26 cellular contexts compared by ENCODE assay signal in genomic region chr2:235287369-235287722, GRCh38.
DNase-seq lines count a peak whose midpoint lies in the region; ATAC-seq and TF ChIP-seq lines count a peak whose summit lies in the region.
"Had no signal": no experiment of that assay in that cellular context is flagged by ENCODE, and none has a peak within 500 bp of the region (broad histone marks: within the 10 kb centered on the region; RNA-seq: fewer than 3 reads in every experiment).

No MANE protein-coding gene starts in this region.

- in situ Hi-C loops in IMR-90 (cut with MboI; ENCODE audit: low sequenced_read_pairs): no loop called here

- H2BK120ac ChIP-seq in IMR-90 (ENCODE audit: low read depth, low read length): no peak overlapping the region

- H3K14ac ChIP-seq in IMR-90 (replicated peaks; ENCODE audit: low read depth, low read length): no peak overlapping the region

- DNase-seq in IMR-90: peak; percentile 10
- DNase-seq in endodermal cell: no peak
- DNase-seq in left ventricle myocardium superior: peak; percentile 63
- DNase-seq in pons (ENCODE audit: low spot score): peak; percentile 77
- DNase-seq in activated CD4-positive, CD25-positive, alpha-beta regulatory T cell treated with anti-CD3 and anti-CD28 coated beads, Interleukin-2, amount 50 U/mL, for 72 hours: no peak
- no peak for DNase-seq in CD14-positive monocyte (ENCODE audit: low spot score)
- DNase-seq in COR-L47 (lab: John Stamatoyannopoulos, UW): no peak
- no peak for DNase-seq in GM20000 (ENCODE audit: low spot score)
- DNase-seq: ACHN; activated CD4-positive, alpha-beta T cell treated with anti-CD3 and anti-CD28 coated beads, Interleukin-2, amount 10 ng/mL, durations not matched to agents 24 days and 14 days; activated naive CD8-positive, alpha-beta T cell treated with anti-CD3 and anti-CD28 coated beads, Interleukin-2, amount 50 U/mL, for 24 hours; activated T-cell treated with anti-CD3 and anti-CD28 coated beads, Interleukin-2, amount 50 U/mL, for 4 hours; DMS53; kidney glomerular epithelial cell; NCI-H1092; NCI-H187 treated with DMSO at 0.1 percent for 48 hours; NCI-H345; NCI-H748 treated with DMSO at 0.1 percent for 48 hours; stimulated activated CD4-positive, alpha-beta T cell treated with anti-CD3 and anti-CD28 coated beads, Interleukin-2, amount 100 ng/mL, for 24 hours; stomach; T-helper 2 cell; WERI-Rb-1 had no signal

- H3K36me3 ChIP-seq in IMR-90 (ENCODE audit: control insufficient read depth, insufficient read depth, low read length) (no peaks in the 10 kb centered on the region), endodermal cell (ENCODE audit: control insufficient read depth, insufficient read depth, low read length) (no peaks in the 10 kb centered on the region)
- H3K36me3 ChIP-seq: heart left ventricle, neutrophil, stomach, tibial nerve, WERI-Rb-1 had no signal

- H3K27ac ChIP-seq in IMR-90 (ENCODE audit: insufficient read depth, low read length) (no peak overlapping the region), endodermal cell (ENCODE audit: low read depth, low read length) (peak overlapping the region; percentile 21)
- H3K27ac ChIP-seq: neutrophil, stomach, tibial nerve, WERI-Rb-1 had no signal

- H4K5ac ChIP-seq in IMR-90 (ENCODE audit: low read depth, low read length): no peak overlapping the region

- H3K27me3 ChIP-seq in IMR-90 (ENCODE audit: control insufficient read depth, insufficient read depth, low read length) (peaks cover 20% of the 10 kb centered on the region), endodermal cell (ENCODE audit: control insufficient read depth, insufficient read depth, low read length, poor library complexity, severe bottlenecking) (no peaks in the 10 kb centered on the region)
- H3K27me3 ChIP-seq: neutrophil, stomach, tibial nerve had no signal

- H3K56ac ChIP-seq in IMR-90 (ENCODE audit: extremely low read depth, insufficient read depth, low read length): no peak overlapping the region

- no peak for TF ChIP-seq POLR2A in IMR-90 (IDR thresholded peaks at IDR 0.05; ENCODE audit: low read depth, low read length)

- H3K4me3 ChIP-seq in IMR-90 (ENCODE audit: insufficient read depth, low read depth, low read length) (no peak overlapping the region), endodermal cell (ENCODE audit: low read length) (no peak overlapping the region)
- H3K4me3 ChIP-seq: heart left ventricle, stomach, tibial nerve had no signal

- POLR2A ChIA-PET in IMR-90 (lab: Charles Lee; ENCODE audit: unreplicated experiment): interaction anchor here (0.5 kb wide), 1 partner anchor 155 kb away, joined by 15 read pairs; no protein-coding TSS in a partner anchor

- no peak overlapping the region for H4K91ac ChIP-seq in IMR-90 (ENCODE audit: insufficient read depth, low read depth, low read length)

- H2AK5ac ChIP-seq in IMR-90 (ENCODE audit: low read depth, low read length): no peak overlapping the region

- H2BK20ac ChIP-seq in IMR-90 (ENCODE audit: low read depth, low read length): no peak overlapping the region

- ATAC-seq in IMR-90 (ENCODE audit: low read depth) (peak; percentile 42; the same call in 1 of the 2 replicates), left ventricle myocardium superior (peak; percentile 90)
- ATAC-seq: activated naive CD8-positive, alpha-beta T cell treated with anti-CD3 and anti-CD28 coated beads, Interleukin-2, amount 50 U/mL, for 24 hours; activated T-cell treated with anti-CD3 and anti-CD28 coated beads, Interleukin-2, amount 50 U/mL, for 4 hours had no signal

- H3K79me1 ChIP-seq in IMR-90 (ENCODE audit: low read depth in 1 of 2, low read length in 2 of 2): no peaks in the 10 kb centered on the region

- H2AK9ac ChIP-seq in IMR-90 (replicated peaks; ENCODE audit: low read depth, low read length, poor library complexity): no peak overlapping the region

- H3K9ac ChIP-seq in IMR-90 (ENCODE audit: low read depth, low read length) (no peak overlapping the region), endodermal cell (ENCODE audit: extremely low read depth, low read length, poor library complexity, severe bottlenecking) (no peak overlapping the region)

- no peak for TF ChIP-seq RAD21 in IMR-90 (IDR thresholded peaks at IDR 0.05; ENCODE audit: low read length)

- H3K27me3 Mint-ChIP-seq in endodermal cell (ENCODE audit: insufficient read depth) (peaks cover 5% of the 10 kb centered on the region), CD14-positive monocyte (ENCODE audit: low read depth in 3 of 3) (peaks cover 8 to 11% (median 10%) of the 10 kb centered on the region in 3 donors)

- no peak overlapping the region for H3K18ac ChIP-seq in IMR-90 (ENCODE audit: low read depth, low read length)

- no peak overlapping the region for H2BK5ac ChIP-seq in IMR-90 (ENCODE audit: low read depth, low read length, poor library complexity, severe bottlenecking)

- H3K9me3 Mint-ChIP-seq in endodermal cell (no peaks in the 10 kb centered on the region), CD14-positive monocyte (peaks cover 0 to 5% (median 2%) of the 10 kb centered on the region in 7 donors)
- H3K9me3 Mint-ChIP-seq: activated CD4-positive, alpha-beta T cell treated with anti-CD3 and anti-CD28 coated beads, Interleukin-2, amount 10 ng/mL, durations not matched to agents 24 days and 14 days; activated naive CD8-positive, alpha-beta T cell treated with anti-CD3 and anti-CD28 coated beads, Interleukin-2, amount 50 U/mL, for 24 hours; activated T-cell treated with anti-CD3 and anti-CD28 coated beads, Interleukin-2, amount 50 U/mL, for 4 hours; memory B cell had no signal

- H3K27ac Mint-ChIP-seq in endodermal cell (no peak overlapping the region), CD14-positive monocyte (no peak overlapping the region)
- H3K27ac Mint-ChIP-seq: activated CD4-positive, alpha-beta T cell treated with anti-CD3 and anti-CD28 coated beads, Interleukin-2, amount 10 ng/mL, durations not matched to agents 24 days and 14 days; activated naive CD8-positive, alpha-beta T cell treated with anti-CD3 and anti-CD28 coated beads, Interleukin-2, amount 50 U/mL, for 24 hours; memory B cell had no signal

- H3K4me2 ChIP-seq in IMR-90 (ENCODE audit: low read depth, low read length): no peak overlapping the region

- BruUV-seq in IMR-90 (replicated peaks; lab: Mats Ljungman, UMichigan): no TSS peak

- no peaks in the 10 kb centered on the region for H3K4me1 Mint-ChIP-seq in endodermal cell
- H3K4me1 Mint-ChIP-seq in CD14-positive monocyte: no peaks in the 10 kb centered on the region
- H3K4me1 Mint-ChIP-seq: activated CD4-positive, alpha-beta T cell treated with anti-CD3 and anti-CD28 coated beads, Interleukin-2, amount 10 ng/mL, durations not matched to agents 24 days and 14 days; activated naive CD8-positive, alpha-beta T cell treated with anti-CD3 and anti-CD28 coated beads, Interleukin-2, amount 50 U/mL, for 24 hours; memory B cell had no signal

- H2BK15ac ChIP-seq in IMR-90 (ENCODE audit: low read depth, low read length): no peak overlapping the region

- H4K8ac ChIP-seq in IMR-90 (ENCODE audit: low read depth in 2 of 2, low read length in 2 of 2): no peak overlapping the region

- no peaks in the 10 kb centered on the region for H3K9me1 ChIP-seq in IMR-90 (ENCODE audit: insufficient read depth, low read length)

- H3K36me3 Mint-ChIP-seq in endodermal cell (ENCODE audit: low read depth) (no peaks in the 10 kb centered on the region), CD14-positive monocyte (no peaks in the 10 kb centered on the region)
- H3K36me3 Mint-ChIP-seq: memory B cell had no signal

- H3K4ac ChIP-seq in IMR-90 (ENCODE audit: low read depth, low read length): no peak overlapping the region

- CTCF ChIA-PET in IMR-90 (lab: Yijun Ruan, JAX): interaction anchor here (1.1 kb wide), 1 partner anchor 54 kb away, joined by 3 read pairs; no protein-coding TSS in a partner anchor

- dilution Hi-C loops in IMR-90 (cut with HindIII; ENCODE audit: low sequenced_read_pairs, unreplicated experiment): no loop called here

- no peak overlapping the region for H3K4me3 Mint-ChIP-seq in endodermal cell
- H3K4me3 Mint-ChIP-seq in CD14-positive monocyte: no peak overlapping the region
- H3K4me3 Mint-ChIP-seq: activated CD4-positive, alpha-beta T cell treated with anti-CD3 and anti-CD28 coated beads, Interleukin-2, amount 10 ng/mL, durations not matched to agents 24 days and 14 days; activated naive CD8-positive, alpha-beta T cell treated with anti-CD3 and anti-CD28 coated beads, Interleukin-2, amount 50 U/mL, for 24 hours; activated T-cell treated with anti-CD3 and anti-CD28 coated beads, Interleukin-2, amount 50 U/mL, for 4 hours; memory B cell had no signal

- intact Hi-C loops in IMR-90 (cut with micrococcal nuclease): no loop called here
- intact Hi-C loops in left ventricle myocardium superior (cut with micrococcal nuclease): no loop called here
- intact Hi-C loops in CD14-positive monocyte (cut with micrococcal nuclease): no loop called here

- no peaks in the 10 kb centered on the region for H4K20me1 ChIP-seq in IMR-90 (ENCODE audit: insufficient read depth, low read length)

- WGBS in IMR-90 (ENCODE audit: extremely low coverage in 2 of 2, insufficient read length in 1 of 2), 2 experiments: no CpG with 5 or more reads among the region's 6 CpGs
- 89 to 93% methylated on average over 3 to 6 of the region's 6 CpGs for WGBS in endodermal cell (ENCODE audit: insufficient coverage in 1 of 2, insufficient read length in 1 of 2), 2 experiments

- TF ChIP-seq CTCF in IMR-90 (conservative IDR thresholded peaks at IDR 0.05; ENCODE audit: low read depth, low read length) (no peak), endodermal cell (conservative IDR thresholded peaks at IDR 0.05) (no peak), CD14-positive monocyte (IDR thresholded peaks at IDR 0.05) (no peak), GM20000 (IDR thresholded peaks at IDR 0.05; ENCODE audit: extremely low read depth, missing control alignments) (no peak)

- no peaks in the 10 kb centered on the region for H3K4me1 ChIP-seq in IMR-90 (ENCODE audit: control insufficient read depth, insufficient read depth, low read length)
- no peaks in the 10 kb centered on the region for H3K4me1 ChIP-seq in endodermal cell (ENCODE audit: control insufficient read depth, insufficient read depth, low read length)
- H3K4me1 ChIP-seq: stomach, tibial nerve had no signal

- peaks cover 2% of the 10 kb centered on the region; the same call in 1 of the 2 replicates for H3K9me3 ChIP-seq in IMR-90 (ENCODE audit: control insufficient read depth, insufficient read depth, low read length)
- H3K9me3 ChIP-seq in endodermal cell (ENCODE audit: control insufficient read depth, low read length): no peaks in the 10 kb centered on the region
- H3K9me3 ChIP-seq: neutrophil, stomach had no signal

- no peak overlapping the region for H2AFZ ChIP-seq in IMR-90 (replicated peaks; ENCODE audit: low read length, poor library complexity)

- H3K23ac ChIP-seq in IMR-90 (ENCODE audit: low read depth, low read length): no peak overlapping the region

TF ChIP-seq in IMR-90, 13 proteins besides CTCF, POLR2A, EP300 and RAD21:
- TF ChIP-seq MXI1 (IDR thresholded peaks at IDR 0.05; ENCODE audit: borderline replicate concordance, low read depth, low read length) (no peak), SMC3 (IDR thresholded peaks at IDR 0.05; ENCODE audit: low read depth, low read length) (no peak)
TF ChIP-seq in IMR-90: peak in this region for 0.

Comparison
In these comparisons a context has a peak if more than half of its experiments do, and no peak if none do; other contexts are left out.
1. DNase-seq: peak in IMR-90 (single experiment), left ventricle myocardium superior (single experiment) and pons (single experiment); none in endodermal cell (single experiment), activated CD4-positive, CD25-positive, alpha-beta regulatory T cell treated with anti-CD3 and anti-CD28 coated beads, Interleukin-2, amount 50 U/mL, for 72 hours (single experiment), CD14-positive monocyte (single experiment), COR-L47 (single experiment) and GM20000 (single experiment).